In the genomic region with DNA sequence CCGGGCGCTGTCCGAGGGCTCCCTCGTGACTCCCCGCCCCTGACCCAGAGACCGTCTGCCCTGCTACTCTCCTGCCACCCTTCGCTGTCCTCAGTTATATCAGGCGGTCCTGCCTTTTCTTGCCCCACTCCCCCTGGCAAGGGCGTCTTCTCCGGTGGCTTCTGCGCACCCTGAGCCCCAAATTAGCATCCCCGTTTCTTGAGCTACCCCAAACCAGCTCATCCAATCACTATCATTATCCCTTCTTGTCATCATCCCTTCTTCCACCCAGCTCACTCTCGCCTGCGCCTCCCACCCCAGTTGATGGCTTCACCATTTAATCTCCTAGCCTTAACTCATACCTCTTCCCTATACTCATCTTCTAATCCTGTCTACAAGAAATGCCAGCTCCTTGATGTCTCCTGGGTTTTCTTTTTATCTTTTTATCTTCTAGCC, we compare ENCODE assay signal across 7 cellular contexts. TPM values are rescaled to one million over a fixed set of nuclear protein-coding genes. Genes with fewer than 3 reads are reported as not detected.
DNase-seq lines count a peak whose midpoint lies in the region; ATAC-seq and TF ChIP-seq lines count a peak whose summit lies in the region.

No MANE protein-coding gene starts in this region.

- peak overlapping the region; percentile 91 for H2AFZ ChIP-seq in Loucy (ENCODE audit: low read length)

- peaks cover 15% of the 10 kb centered on the region for H4K20me1 ChIP-seq in Loucy (ENCODE audit: insufficient read depth, low read length, poor library complexity, severe bottlenecking)

- H3K18ac ChIP-seq in mesendoderm (ENCODE audit: low read length), result no peak overlapping the region

- peak overlapping the region; percentile 88 for H3K9ac ChIP-seq in Loucy (ENCODE audit: low read depth, low read length, poor library complexity, severe bottlenecking)
- peak overlapping the region; percentile 94 for H3K9ac ChIP-seq in mesendoderm (ENCODE audit: low read length)

- H3K9me3 ChIP-seq in Loucy (ENCODE audit: insufficient read depth, low read depth, low read length), result no peaks in the 10 kb centered on the region

- no peak for TF ChIP-seq CTCF in Loucy (conservative IDR thresholded peaks at IDR 0.05; ENCODE audit: low read length)

- H3K27me3 ChIP-seq in Loucy (ENCODE audit: insufficient read depth, low read length, poor library complexity, severe bottlenecking) (no peaks in the 10 kb centered on the region), mesendoderm (ENCODE audit: insufficient read depth, low read length, poor library complexity) (no peaks in the 10 kb centered on the region)

- H3K4me2 ChIP-seq in Loucy (ENCODE audit: low read depth, low read length, poor library complexity, severe bottlenecking) (peak overlapping the region; percentile 88), mesendoderm (ENCODE audit: low read length) (peak overlapping the region; percentile 100)

- H2BK5ac ChIP-seq in mesendoderm (ENCODE audit: low read length), result no peak overlapping the region

- H3K79me2 ChIP-seq in Loucy (ENCODE audit: insufficient read depth, low read length) (peaks cover 29% of the 10 kb centered on the region), mesendoderm (ENCODE audit: control insufficient read depth, insufficient read depth, low read length) (peaks cover 2% of the 10 kb centered on the region)

- no peak overlapping the region for H3K27ac ChIP-seq in mesendoderm (ENCODE audit: low read depth, low read length)
- H3K27ac ChIP-seq in urinary bladder (ENCODE audit: low read depth), result peak overlapping the region; percentile 93

- no peaks in the 10 kb centered on the region for H3F3A ChIP-seq in Loucy (ENCODE audit: low read depth)

- DNase-seq in cerebellum (ENCODE audit: low spot score) (peak; percentile 70), mesendoderm (no peak)
- DNase-seq in stimulated activated CD4-positive, alpha-beta T cell treated with anti-CD3 and anti-CD28 coated beads, Interleukin-15, amount 100 ng/mL, for 24 hours, result no peak

- no peak overlapping the region for H2BK120ac ChIP-seq in mesendoderm (ENCODE audit: low read depth, low read length)

- H3K9me2 ChIP-seq in Loucy (replicated peaks; ENCODE audit: low read depth, low read length), result no peaks in the 10 kb centered on the region

- no peak overlapping the region for H2AK5ac ChIP-seq in mesendoderm (ENCODE audit: low read length)

- H3K4me3 ChIP-seq in Loucy (ENCODE audit: low read length, poor library complexity, severe bottlenecking), result peak overlapping the region; percentile 97
- H3K4me3 ChIP-seq in mesendoderm (ENCODE audit: low read length), result peak overlapping the region; percentile 86
- H3K4me3 ChIP-seq in urinary bladder (ENCODE audit: low read depth, low read length), result peak overlapping the region; percentile 89

- H3K56ac ChIP-seq in mesendoderm (ENCODE audit: low read length), result peak overlapping the region; percentile 94

- no peak overlapping the region for H3K4ac ChIP-seq in mesendoderm (ENCODE audit: low read depth, low read length)

- peak; percentile 32 for ATAC-seq in GM19351 (IDR thresholded peaks at IDR 0.05; ENCODE audit: unreplicated experiment)
- ATAC-seq in HG02571 (IDR thresholded peaks at IDR 0.05; ENCODE audit: unreplicated experiment), result no peak

- no peak overlapping the region for H4K8ac ChIP-seq in mesendoderm (ENCODE audit: low read depth, low read length)

- no peak overlapping the region for H4K5ac ChIP-seq in mesendoderm (ENCODE audit: low read length)

- no CpG with 5 or more reads among the region's 14 CpGs for WGBS in mesendoderm (ENCODE audit: extremely low coverage, insufficient coverage, low lambda C conversion rate)
- WGBS in urinary bladder, result under 1% methylated on average over 14 of the region's 14 CpGs

- H3K4me1 ChIP-seq in Loucy (ENCODE audit: insufficient read depth, low read length, poor library complexity, severe bottlenecking) (peaks cover 39% of the 10 kb centered on the region), mesendoderm (ENCODE audit: control insufficient read depth, low read depth, low read length) (no peaks in the 10 kb centered on the region), urinary bladder (ENCODE audit: insufficient read depth) (peaks cover 2% of the 10 kb centered on the region)

- H2BK15ac ChIP-seq in mesendoderm (replicated peaks; ENCODE audit: low read depth), result no peak overlapping the region

- H3K23ac ChIP-seq in mesendoderm (ENCODE audit: low read length), result no peak overlapping the region

- H3K36me3 ChIP-seq in Loucy (ENCODE audit: insufficient read depth, low read length) (no peaks in the 10 kb centered on the region), mesendoderm (ENCODE audit: control insufficient read depth, insufficient read depth, low read length) (no peaks in the 10 kb centered on the region), urinary bladder (ENCODE audit: insufficient read depth) (no peaks in the 10 kb centered on the region)

- H3K79me1 ChIP-seq in mesendoderm (ENCODE audit: low read length), result peaks cover 9% of the 10 kb centered on the region

RNA-seq across cellular contexts. Expression of a gene that starts 0.4 kb away (rescaled TPM):
- total RNA-seq in cerebellum, result 9.7 TPM
- 0.44 TPM for polyA plus RNA-seq in mesendoderm (2013, experiment 1 of 2)
- 0.39 TPM for polyA plus RNA-seq in mesendoderm (2013, experiment 2 of 2)
- total RNA-seq in urinary bladder, result 4.3 TPM
- 3.3 TPM for polyA plus RNA-seq in urinary bladder

RNA-seq across cellular contexts. Expression of a gene that starts 0.5 kb away (rescaled TPM):
- total RNA-seq in cerebellum (38.1 TPM), urinary bladder (28.2 TPM)
- 12.0 TPM for polyA plus RNA-seq in mesendoderm (2013, experiment 1 of 2)
- polyA plus RNA-seq in mesendoderm (2013, experiment 2 of 2), result 12.0 TPM
- polyA plus RNA-seq in urinary bladder, result 61.6 TPM

RNA-seq across cellular contexts. Expression of a gene that starts 45.5 kb away (rescaled TPM):
- total RNA-seq in cerebellum, result 5.4 TPM
- 13.7 TPM for polyA plus RNA-seq in mesendoderm (2013, experiment 1 of 2)
- 13.9 TPM for polyA plus RNA-seq in mesendoderm (2013, experiment 2 of 2)
- total RNA-seq in urinary bladder, result 13.7 TPM
- polyA plus RNA-seq in urinary bladder, result 90.2 TPM

RNA-seq across cellular contexts. Expression of a gene that starts 56.1 kb away (rescaled TPM):
- total RNA-seq in cerebellum (64.6 TPM), urinary bladder (66.9 TPM)
- 30.5 TPM for polyA plus RNA-seq in mesendoderm (2013, experiment 1 of 2)
- 30.2 TPM for polyA plus RNA-seq in mesendoderm (2013, experiment 2 of 2)
- 25.7 TPM for polyA plus RNA-seq in urinary bladder

RNA-seq across cellular contexts. Expression of a gene that starts 56.1 kb away (rescaled TPM):
- 0.64 TPM for total RNA-seq in cerebellum
- 0.07 TPM for polyA plus RNA-seq in mesendoderm (2013, experiment 1 of 2)
- polyA plus RNA-seq in mesendoderm (2013, experiment 2 of 2), result 0.07 TPM
- total RNA-seq in urinary bladder, result 11.8 TPM
- polyA plus RNA-seq in urinary bladder, result 0.32 TPM
